In genomic region chr22:37166675-37167066, GRCh38 we compare ENCODE assay signal across 8 cellular contexts. TPM values are rescaled to one million over a fixed set of nuclear protein-coding genes. Genes with fewer than 3 reads are reported as not detected.
A peak's percentile ranks its signal among the peaks of the same experiment; 100 is the strongest.
DNase-seq lines count a peak whose midpoint lies in the region; ATAC-seq and TF ChIP-seq lines count a peak whose summit lies in the region.

No MANE protein-coding gene starts in this region.

- no peaks in the 10 kb centered on the region for H3K36me3 ChIP-seq in lung (ENCODE audit: control insufficient read depth in 2 of 2, insufficient read depth in 2 of 2, low read length in 2 of 2)

- WGBS in lung, 2 donors: 14 to 16% methylated on average over 13 of the region's 13 CpGs

- H3K27ac ChIP-seq in lung (ENCODE audit: low read depth in 1 of 2, low read length in 1 of 2): peak overlapping the region in 1 of 2 donors; percentile 50

- DNase-seq in NCI-H345 (lab: John Stamatoyannopoulos, UW) (peak; percentile 47), NCI-H345 treated with DMSO at 0.1 percent for 48 hours (lab: John Stamatoyannopoulos, UW; ENCODE audit: unreplicated experiment) (no peak), NCI-H2196 treated with DMSO at 0.1 percent for 48 hours (lab: John Stamatoyannopoulos, UW; ENCODE audit: unreplicated experiment) (peak; percentile 2), dedifferentiated amniotic fluid mesenchymal stem cell (ENCODE audit: extremely low spot score) (peak; percentile 60), lung (ENCODE audit: low spot score) (peak; percentile 83), GOT3 (lab: John Stamatoyannopoulos, UW) (no peak)
- DNase-seq in activated CD4-positive, alpha-beta T cell treated with anti-CD3 and anti-CD28 coated beads, Interleukin-2, amount 50 U/mL, for 24 hours (ENCODE audit: low read depth in 1 of 2, low spot score in 1 of 2): peak; percentile 78 to 79
- peak; percentile 71 to 79 (median 75) for DNase-seq in stimulated activated CD4-positive, alpha-beta T cell treated with anti-CD3 and anti-CD28 coated beads, TNF-alpha, amount 100 ng/mL, for 4 hours (ENCODE audit: low read depth in 3 of 3)

- H3K4me1 ChIP-seq in lung (ENCODE audit: control insufficient read depth in 2 of 2, insufficient read depth in 2 of 2, low read length in 2 of 2): peaks cover 0 to 6% of the 10 kb centered on the region in 2 donors

- H3K27me3 ChIP-seq in lung (ENCODE audit: control insufficient read depth, insufficient read depth): no peaks in the 10 kb centered on the region

- no peaks in the 10 kb centered on the region for H3K9me3 ChIP-seq in lung (ENCODE audit: control insufficient read depth in 2 of 2, insufficient read depth in 1 of 2, low read length in 1 of 2)

- peak; percentile 66 for ATAC-seq in lung (ENCODE audit: insufficient read depth, low FRiP score)

- H3K4me3 ChIP-seq in lung: no peak overlapping the region

- peak; percentile 95 for TF ChIP-seq CTCF in lung (IDR thresholded peaks at IDR 0.05; ENCODE audit: control extremely low read depth, extremely low read depth)

RNA-seq across cellular contexts. Expression of gene IL2RB, which starts 17.0 kb away (rescaled TPM):
- total RNA-seq in lung: 1 to 10 TPM; 3.8 to 5.9 TPM
- 1 to 10 TPM; 1.0 to 4.1 TPM for polyA plus RNA-seq in lung

RNA-seq across cellular contexts. Expression of gene C1QTNF6, which starts 21.4 kb away (rescaled TPM):
- total RNA-seq in lung: 10 to 100 TPM in 1 of 2 donors, 1 to 10 TPM in 1; 4.4 to 14.0 TPM
- polyA plus RNA-seq in lung: 1 to 10 TPM; 3.8 to 4.3 TPM

RNA-seq across cellular contexts. Expression of gene SSTR3, which starts 45.6 kb away (rescaled TPM):
- total RNA-seq in lung: under 1 TPM; 0.09 to 0.11 TPM
- under 1 TPM; 0.04 to 0.87 TPM for polyA plus RNA-seq in lung

RNA-seq across cellular contexts. Expression of gene TMPRSS6, which starts 57.2 kb away (rescaled TPM):
- under 1 TPM; 0.09 to 0.57 TPM for total RNA-seq in lung
- polyA plus RNA-seq in lung: 1 to 10 TPM in 1 of 2 donors, under 1 TPM in 1; 0.81 to 1.0 TPM

Comparison
In these comparisons a context has a peak if more than half of its experiments do, and no peak if none do; other contexts are left out.
1. DNase-seq: peak in NCI-H345 (single experiment), NCI-H2196 treated with DMSO at 0.1 percent for 48 hours (single experiment), activated CD4-positive, alpha-beta T cell treated with anti-CD3 and anti-CD28 coated beads, Interleukin-2, amount 50 U/mL, for 24 hours (2 of 2), dedifferentiated amniotic fluid mesenchymal stem cell (single experiment), lung (single experiment) and stimulated activated CD4-positive, alpha-beta T cell treated with anti-CD3 and anti-CD28 coated beads, TNF-alpha, amount 100 ng/mL, for 4 hours (3 of 3); none in NCI-H345 treated with DMSO at 0.1 percent for 48 hours (single experiment) and GOT3 (single experiment).